In genomic region chr2:47067788-47068407, GRCh38 we compare ENCODE assay signal across 1 cellular context.
TF ChIP-seq lines count a peak whose summit lies in the region.

No MANE protein-coding gene starts in this region.

TF ChIP-seq in HepG2, 621 proteins besides CTCF, POLR2A, EP300 and RAD21 (continued from another document):
- TF ChIP-seq ZNF280B (CRISPR knock-in tag; IDR thresholded peaks at IDR 0.05; ENCODE audit: borderline replicate concordance), result peak; percentile 72; the same call in 1 of the 2 replicates
- TF ChIP-seq RERE (CRISPR knock-in tag; IDR thresholded peaks at IDR 0.05; ENCODE audit: low read depth), result no peak
- no peak for TF ChIP-seq ZNF234 (CRISPR knock-in tag; conservative IDR thresholded peaks at IDR 0.05)
- no peak for TF ChIP-seq LBX2 (CRISPR knock-in tag; IDR thresholded peaks at IDR 0.05; ENCODE audit: borderline replicate concordance)
- TF ChIP-seq BHLHE40 (IDR thresholded peaks at IDR 0.05; ENCODE audit: low read length), result no peak
- 0 out of 2 replicates have a peak, but pooled peaks have one; percentile 41 for TF ChIP-seq ARNT2 (CRISPR knock-in tag; IDR thresholded peaks at IDR 0.05; ENCODE audit: low read depth)
- no peak for TF ChIP-seq ZSCAN21 (CRISPR knock-in tag; IDR thresholded peaks at IDR 0.05; ENCODE audit: borderline replicate concordance)
- no peak for TF ChIP-seq ZFP36L2 (CRISPR knock-in tag; IDR thresholded peaks at IDR 0.05)
- no peak for TF ChIP-seq SMAD3 (CRISPR knock-in tag; IDR thresholded peaks at IDR 0.05)
- no peak for TF ChIP-seq ZNF362 (CRISPR knock-in tag; IDR thresholded peaks at IDR 0.05; ENCODE audit: borderline replicate concordance)
- TF ChIP-seq ZNF557 (CRISPR knock-in tag; IDR thresholded peaks at IDR 0.05), result no peak
- peak; percentile 33; the same call in 1 of the 2 replicates for TF ChIP-seq SAP130 (CRISPR knock-in tag; IDR thresholded peaks at IDR 0.05; ENCODE audit: low read depth)
- TF ChIP-seq ZNF777 (CRISPR knock-in tag; IDR thresholded peaks at IDR 0.05), result no peak
- no peak for TF ChIP-seq ZNF142 (CRISPR knock-in tag; IDR thresholded peaks at IDR 0.05)
- no peak for TF ChIP-seq NBN (conservative IDR thresholded peaks at IDR 0.05)
- TF ChIP-seq ASH2L (IDR thresholded peaks at IDR 0.05; ENCODE audit: insufficient read length, low read depth, low read length), result no peak
